Comparison of ENCODE assay signal across 1 cellular context in the genomic region with DNA sequence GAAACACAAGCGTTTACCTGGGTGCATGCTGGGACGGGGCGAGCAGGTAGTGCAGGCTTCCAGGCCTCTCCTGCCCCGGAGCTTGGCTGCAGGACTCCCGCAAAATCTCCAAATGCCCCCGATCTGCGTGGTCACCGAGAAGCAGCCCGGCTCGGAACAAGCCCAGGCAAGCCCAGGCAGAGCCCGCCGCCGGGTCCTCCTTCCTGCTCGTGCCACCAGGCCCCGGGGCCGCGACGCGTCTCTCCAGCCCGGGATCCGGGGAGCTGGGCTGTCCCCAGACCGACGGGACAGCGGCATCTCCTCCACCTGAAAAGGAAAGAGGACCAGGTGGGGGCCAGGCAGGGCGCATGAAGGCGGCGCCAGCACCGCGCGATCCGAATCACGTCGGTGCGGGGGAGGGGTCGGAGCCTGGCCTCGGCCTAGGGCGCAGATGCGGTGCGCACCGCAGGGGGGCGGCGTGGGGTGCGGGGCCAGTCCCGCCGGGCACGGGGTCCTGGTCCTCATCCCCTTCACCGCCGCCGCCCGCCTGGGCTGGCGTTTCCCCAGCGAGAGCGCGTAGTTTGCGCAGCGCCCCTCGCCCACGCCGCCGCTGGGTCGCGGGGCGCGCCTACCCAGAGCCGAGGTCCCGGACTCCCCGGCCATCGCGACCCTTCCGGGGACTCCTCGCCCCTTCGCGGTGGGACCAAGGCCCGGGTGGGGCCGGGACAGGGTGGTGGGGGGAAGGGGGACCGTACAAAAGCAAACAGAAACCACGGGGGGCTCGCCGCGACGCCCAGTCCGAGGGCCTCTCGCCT.
TF ChIP-seq lines count a peak whose summit lies in the region.

No MANE protein-coding gene starts in this region.

TF ChIP-seq in HEK293, 187 proteins besides CTCF, POLR2A, EP300 and RAD21 (continued from another document and continues in another):
- TF ChIP-seq, protein P1, sequence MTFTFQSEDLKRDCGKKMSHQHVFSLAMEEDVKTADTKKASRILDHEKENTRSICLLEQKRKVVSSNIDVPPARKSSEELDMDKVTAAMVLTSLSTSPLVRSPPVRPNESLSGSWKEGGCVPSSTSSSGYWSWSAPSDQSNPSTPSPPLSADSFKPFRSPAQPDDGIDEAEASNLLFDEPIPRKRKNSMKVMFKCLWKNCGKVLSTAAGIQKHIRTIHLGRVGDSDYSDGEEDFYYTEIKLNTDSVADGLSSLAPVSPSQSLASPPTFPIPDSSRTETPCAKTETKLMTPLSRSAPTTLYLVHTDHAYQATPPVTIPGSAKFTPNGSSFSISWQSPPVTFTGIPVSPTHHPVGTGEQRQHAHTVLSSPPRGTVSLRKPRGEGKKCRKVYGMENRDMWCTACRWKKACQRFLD (tag by site-specific recombination; IDR thresholded peaks at IDR 0.05), result no peak
- TF ChIP-seq ZBTB21 (tag by site-specific recombination; IDR thresholded peaks at IDR 0.05), result no peak
- TF ChIP-seq ZNF768 (tag by site-specific recombination; IDR thresholded peaks at IDR 0.05), result no peak
- no peak for TF ChIP-seq IKZF3 (tag by site-specific recombination; IDR thresholded peaks at IDR 0.05)
- TF ChIP-seq, protein P2, sequence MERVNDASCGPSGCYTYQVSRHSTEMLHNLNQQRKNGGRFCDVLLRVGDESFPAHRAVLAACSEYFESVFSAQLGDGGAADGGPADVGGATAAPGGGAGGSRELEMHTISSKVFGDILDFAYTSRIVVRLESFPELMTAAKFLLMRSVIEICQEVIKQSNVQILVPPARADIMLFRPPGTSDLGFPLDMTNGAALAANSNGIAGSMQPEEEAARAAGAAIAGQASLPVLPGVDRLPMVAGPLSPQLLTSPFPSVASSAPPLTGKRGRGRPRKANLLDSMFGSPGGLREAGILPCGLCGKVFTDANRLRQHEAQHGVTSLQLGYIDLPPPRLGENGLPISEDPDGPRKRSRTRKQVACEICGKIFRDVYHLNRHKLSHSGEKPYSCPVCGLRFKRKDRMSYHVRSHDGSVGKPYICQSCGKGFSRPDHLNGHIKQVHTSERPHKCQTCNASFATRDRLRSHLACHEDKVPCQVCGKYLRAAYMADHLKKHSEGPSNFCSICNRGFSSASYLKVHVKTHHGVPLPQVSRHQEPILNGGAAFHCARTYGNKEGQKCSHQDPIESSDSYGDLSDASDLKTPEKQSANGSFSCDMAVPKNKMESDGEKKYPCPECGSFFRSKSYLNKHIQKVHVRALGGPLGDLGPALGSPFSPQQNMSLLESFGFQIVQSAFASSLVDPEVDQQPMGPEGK (tag by site-specific recombination; IDR thresholded peaks at IDR 0.05), result peak; percentile 47; the same call in 1 of the 2 replicates
- TF ChIP-seq, protein P3, sequence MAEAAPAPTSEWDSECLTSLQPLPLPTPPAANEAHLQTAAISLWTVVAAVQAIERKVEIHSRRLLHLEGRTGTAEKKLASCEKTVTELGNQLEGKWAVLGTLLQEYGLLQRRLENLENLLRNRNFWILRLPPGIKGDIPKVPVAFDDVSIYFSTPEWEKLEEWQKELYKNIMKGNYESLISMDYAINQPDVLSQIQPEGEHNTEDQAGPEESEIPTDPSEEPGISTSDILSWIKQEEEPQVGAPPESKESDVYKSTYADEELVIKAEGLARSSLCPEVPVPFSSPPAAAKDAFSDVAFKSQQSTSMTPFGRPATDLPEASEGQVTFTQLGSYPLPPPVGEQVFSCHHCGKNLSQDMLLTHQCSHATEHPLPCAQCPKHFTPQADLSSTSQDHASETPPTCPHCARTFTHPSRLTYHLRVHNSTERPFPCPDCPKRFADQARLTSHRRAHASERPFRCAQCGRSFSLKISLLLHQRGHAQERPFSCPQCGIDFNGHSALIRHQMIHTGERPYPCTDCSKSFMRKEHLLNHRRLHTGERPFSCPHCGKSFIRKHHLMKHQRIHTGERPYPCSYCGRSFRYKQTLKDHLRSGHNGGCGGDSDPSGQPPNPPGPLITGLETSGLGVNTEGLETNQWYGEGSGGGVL (tag by site-specific recombination; IDR thresholded peaks at IDR 0.05), result peak; percentile 48
- TF ChIP-seq SCRT1 (tag by site-specific recombination; IDR thresholded peaks at IDR 0.05; ENCODE audit: borderline replicate concordance), result no peak
- TF ChIP-seq ZNF155 (tag by site-specific recombination; IDR thresholded peaks at IDR 0.05), result no peak
- TF ChIP-seq GLIS1 (tag by site-specific recombination; IDR thresholded peaks at IDR 0.05), result peak; percentile 73
- TF ChIP-seq ZNF791 (tag by site-specific recombination; IDR thresholded peaks at IDR 0.05), result no peak
- no peak for TF ChIP-seq ZNF341 (tag by site-specific recombination; IDR thresholded peaks at IDR 0.05; ENCODE audit: low read depth)
- no peak for TF ChIP-seq ZNF266 (tag by site-specific recombination; IDR thresholded peaks at IDR 0.05; ENCODE audit: low read depth)
- TF ChIP-seq ZFP37 (tag by site-specific recombination; IDR thresholded peaks at IDR 0.05), result 0 out of 2 replicates have a peak, but pooled peaks have one; percentile 74
- TF ChIP-seq, protein P4, sequence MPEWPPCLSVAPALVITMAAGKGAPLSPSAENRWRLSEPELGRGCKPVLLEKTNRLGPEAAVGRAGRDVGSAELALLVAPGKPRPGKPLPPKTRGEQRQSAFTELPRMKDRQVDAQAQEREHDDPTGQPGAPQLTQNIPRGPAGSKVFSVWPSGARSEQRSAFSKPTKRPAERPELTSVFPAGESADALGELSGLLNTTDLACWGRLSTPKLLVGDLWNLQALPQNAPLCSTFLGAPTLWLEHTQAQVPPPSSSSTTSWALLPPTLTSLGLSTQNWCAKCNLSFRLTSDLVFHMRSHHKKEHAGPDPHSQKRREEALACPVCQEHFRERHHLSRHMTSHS (tag by site-specific recombination; IDR thresholded peaks at IDR 0.05), result no peak
- TF ChIP-seq ZNF132 (tag by site-specific recombination; IDR thresholded peaks at IDR 0.05; ENCODE audit: borderline replicate concordance), result no peak
- TF ChIP-seq ZNF629 (tag by site-specific recombination; IDR thresholded peaks at IDR 0.05), result peak; percentile 55
- TF ChIP-seq ZNF560 (tag by site-specific recombination; IDR thresholded peaks at IDR 0.05; ENCODE audit: borderline replicate concordance), result no peak
- TF ChIP-seq, protein P5, sequence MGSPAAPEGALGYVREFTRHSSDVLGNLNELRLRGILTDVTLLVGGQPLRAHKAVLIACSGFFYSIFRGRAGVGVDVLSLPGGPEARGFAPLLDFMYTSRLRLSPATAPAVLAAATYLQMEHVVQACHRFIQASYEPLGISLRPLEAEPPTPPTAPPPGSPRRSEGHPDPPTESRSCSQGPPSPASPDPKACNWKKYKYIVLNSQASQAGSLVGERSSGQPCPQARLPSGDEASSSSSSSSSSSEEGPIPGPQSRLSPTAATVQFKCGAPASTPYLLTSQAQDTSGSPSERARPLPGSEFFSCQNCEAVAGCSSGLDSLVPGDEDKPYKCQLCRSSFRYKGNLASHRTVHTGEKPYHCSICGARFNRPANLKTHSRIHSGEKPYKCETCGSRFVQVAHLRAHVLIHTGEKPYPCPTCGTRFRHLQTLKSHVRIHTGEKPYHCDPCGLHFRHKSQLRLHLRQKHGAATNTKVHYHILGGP (tag by site-specific recombination; IDR thresholded peaks at IDR 0.05), result no peak
- TF ChIP-seq ZNF133 (tag by site-specific recombination; IDR thresholded peaks at IDR 0.05), result no peak
- TF ChIP-seq, protein P6, sequence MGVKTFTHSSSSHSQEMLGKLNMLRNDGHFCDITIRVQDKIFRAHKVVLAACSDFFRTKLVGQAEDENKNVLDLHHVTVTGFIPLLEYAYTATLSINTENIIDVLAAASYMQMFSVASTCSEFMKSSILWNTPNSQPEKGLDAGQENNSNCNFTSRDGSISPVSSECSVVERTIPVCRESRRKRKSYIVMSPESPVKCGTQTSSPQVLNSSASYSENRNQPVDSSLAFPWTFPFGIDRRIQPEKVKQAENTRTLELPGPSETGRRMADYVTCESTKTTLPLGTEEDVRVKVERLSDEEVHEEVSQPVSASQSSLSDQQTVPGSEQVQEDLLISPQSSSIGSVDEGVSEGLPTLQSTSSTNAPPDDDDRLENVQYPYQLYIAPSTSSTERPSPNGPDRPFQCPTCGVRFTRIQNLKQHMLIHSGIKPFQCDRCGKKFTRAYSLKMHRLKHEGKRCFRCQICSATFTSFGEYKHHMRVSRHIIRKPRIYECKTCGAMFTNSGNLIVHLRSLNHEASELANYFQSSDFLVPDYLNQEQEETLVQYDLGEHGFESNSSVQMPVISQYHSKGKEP (tag by site-specific recombination; IDR thresholded peaks at IDR 0.05), result no peak
- no peak for TF ChIP-seq ZNF184 (tag by site-specific recombination; IDR thresholded peaks at IDR 0.05)
- TF ChIP-seq, protein P7, sequence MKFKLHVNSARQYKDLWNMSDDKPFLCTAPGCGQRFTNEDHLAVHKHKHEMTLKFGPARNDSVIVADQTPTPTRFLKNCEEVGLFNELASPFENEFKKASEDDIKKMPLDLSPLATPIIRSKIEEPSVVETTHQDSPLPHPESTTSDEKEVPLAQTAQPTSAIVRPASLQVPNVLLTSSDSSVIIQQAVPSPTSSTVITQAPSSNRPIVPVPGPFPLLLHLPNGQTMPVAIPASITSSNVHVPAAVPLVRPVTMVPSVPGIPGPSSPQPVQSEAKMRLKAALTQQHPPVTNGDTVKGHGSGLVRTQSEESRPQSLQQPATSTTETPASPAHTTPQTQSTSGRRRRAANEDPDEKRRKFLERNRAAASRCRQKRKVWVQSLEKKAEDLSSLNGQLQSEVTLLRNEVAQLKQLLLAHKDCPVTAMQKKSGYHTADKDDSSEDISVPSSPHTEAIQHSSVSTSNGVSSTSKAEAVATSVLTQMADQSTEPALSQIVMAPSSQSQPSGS (tag by site-specific recombination; IDR thresholded peaks at IDR 0.05; ENCODE audit: low read depth), result no peak
- TF ChIP-seq ZNF394 (tag by site-specific recombination; IDR thresholded peaks at IDR 0.05; ENCODE audit: borderline replicate concordance), result peak; percentile 13; the same call in 1 of the 2 replicates
- TF ChIP-seq, protein P8, sequence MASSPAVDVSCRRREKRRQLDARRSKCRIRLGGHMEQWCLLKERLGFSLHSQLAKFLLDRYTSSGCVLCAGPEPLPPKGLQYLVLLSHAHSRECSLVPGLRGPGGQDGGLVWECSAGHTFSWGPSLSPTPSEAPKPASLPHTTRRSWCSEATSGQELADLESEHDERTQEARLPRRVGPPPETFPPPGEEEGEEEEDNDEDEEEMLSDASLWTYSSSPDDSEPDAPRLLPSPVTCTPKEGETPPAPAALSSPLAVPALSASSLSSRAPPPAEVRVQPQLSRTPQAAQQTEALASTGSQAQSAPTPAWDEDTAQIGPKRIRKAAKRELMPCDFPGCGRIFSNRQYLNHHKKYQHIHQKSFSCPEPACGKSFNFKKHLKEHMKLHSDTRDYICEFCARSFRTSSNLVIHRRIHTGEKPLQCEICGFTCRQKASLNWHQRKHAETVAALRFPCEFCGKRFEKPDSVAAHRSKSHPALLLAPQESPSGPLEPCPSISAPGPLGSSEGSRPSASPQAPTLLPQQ (tag by site-specific recombination; IDR thresholded peaks at IDR 0.05), result no peak
- 0 out of 2 replicates have a peak, but pooled peaks have one; percentile 15 for TF ChIP-seq ZNF391 (tag by site-specific recombination; IDR thresholded peaks at IDR 0.05; ENCODE audit: borderline replicate concordance, low read depth)
- TF ChIP-seq, protein P9, sequence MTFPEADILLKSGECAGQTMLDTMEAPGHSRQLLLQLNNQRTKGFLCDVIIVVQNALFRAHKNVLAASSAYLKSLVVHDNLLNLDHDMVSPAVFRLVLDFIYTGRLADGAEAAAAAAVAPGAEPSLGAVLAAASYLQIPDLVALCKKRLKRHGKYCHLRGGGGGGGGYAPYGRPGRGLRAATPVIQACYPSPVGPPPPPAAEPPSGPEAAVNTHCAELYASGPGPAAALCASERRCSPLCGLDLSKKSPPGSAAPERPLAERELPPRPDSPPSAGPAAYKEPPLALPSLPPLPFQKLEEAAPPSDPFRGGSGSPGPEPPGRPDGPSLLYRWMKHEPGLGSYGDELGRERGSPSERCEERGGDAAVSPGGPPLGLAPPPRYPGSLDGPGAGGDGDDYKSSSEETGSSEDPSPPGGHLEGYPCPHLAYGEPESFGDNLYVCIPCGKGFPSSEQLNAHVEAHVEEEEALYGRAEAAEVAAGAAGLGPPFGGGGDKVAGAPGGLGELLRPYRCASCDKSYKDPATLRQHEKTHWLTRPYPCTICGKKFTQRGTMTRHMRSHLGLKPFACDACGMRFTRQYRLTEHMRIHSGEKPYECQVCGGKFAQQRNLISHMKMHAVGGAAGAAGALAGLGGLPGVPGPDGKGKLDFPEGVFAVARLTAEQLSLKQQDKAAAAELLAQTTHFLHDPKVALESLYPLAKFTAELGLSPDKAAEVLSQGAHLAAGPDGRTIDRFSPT (tag by site-specific recombination; IDR thresholded peaks at IDR 0.05), result peak; percentile 77
- TF ChIP-seq ZIC2 (tag by site-specific recombination; IDR thresholded peaks at IDR 0.05), result peak; percentile 44; the same call in 1 of the 2 replicates
- peak; percentile 54 for TF ChIP-seq ZBTB8A (tag by site-specific recombination; IDR thresholded peaks at IDR 0.05)
- TF ChIP-seq, protein P10, sequence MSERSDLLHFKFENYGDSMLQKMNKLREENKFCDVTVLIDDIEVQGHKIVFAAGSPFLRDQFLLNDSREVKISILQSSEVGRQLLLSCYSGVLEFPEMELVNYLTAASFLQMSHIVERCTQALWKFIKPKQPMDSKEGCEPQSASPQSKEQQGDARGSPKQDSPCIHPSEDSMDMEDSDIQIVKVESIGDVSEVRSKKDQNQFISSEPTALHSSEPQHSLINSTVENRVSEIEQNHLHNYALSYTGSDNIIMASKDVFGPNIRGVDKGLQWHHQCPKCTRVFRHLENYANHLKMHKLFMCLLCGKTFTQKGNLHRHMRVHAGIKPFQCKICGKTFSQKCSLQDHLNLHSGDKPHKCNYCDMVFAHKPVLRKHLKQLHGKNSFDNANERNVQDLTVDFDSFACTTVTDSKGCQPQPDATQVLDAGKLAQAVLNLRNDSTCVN (tag by site-specific recombination; optimal IDR thresholded peaks at IDR 0.05), result peak; percentile 78
- peak; percentile 69; the same call in 1 of the 2 replicates for TF ChIP-seq ZSCAN30 (tag by site-specific recombination; IDR thresholded peaks at IDR 0.05)
- no peak for TF ChIP-seq ZNF548 (tag by site-specific recombination; IDR thresholded peaks at IDR 0.05)
- 0 out of 2 replicates have a peak, but pooled peaks have one; percentile 33 for TF ChIP-seq WT1 (tag by site-specific recombination; IDR thresholded peaks at IDR 0.05)
- peak; percentile 70 for TF ChIP-seq ZEB2 (tag by site-specific recombination; IDR thresholded peaks at IDR 0.05)
- TF ChIP-seq ZBTB48 (tag by site-specific recombination; IDR thresholded peaks at IDR 0.05), result no peak
- TF ChIP-seq KLF16 (tag by site-specific recombination; IDR thresholded peaks at IDR 0.05), result 0 out of 2 replicates have a peak, but pooled peaks have one; percentile 27
- no peak for TF ChIP-seq ZNF223 (tag by site-specific recombination; IDR thresholded peaks at IDR 0.05)
- TF ChIP-seq ZNF211 (tag by site-specific recombination; IDR thresholded peaks at IDR 0.05; ENCODE audit: low read depth), result no peak
- TF ChIP-seq, protein P11, sequence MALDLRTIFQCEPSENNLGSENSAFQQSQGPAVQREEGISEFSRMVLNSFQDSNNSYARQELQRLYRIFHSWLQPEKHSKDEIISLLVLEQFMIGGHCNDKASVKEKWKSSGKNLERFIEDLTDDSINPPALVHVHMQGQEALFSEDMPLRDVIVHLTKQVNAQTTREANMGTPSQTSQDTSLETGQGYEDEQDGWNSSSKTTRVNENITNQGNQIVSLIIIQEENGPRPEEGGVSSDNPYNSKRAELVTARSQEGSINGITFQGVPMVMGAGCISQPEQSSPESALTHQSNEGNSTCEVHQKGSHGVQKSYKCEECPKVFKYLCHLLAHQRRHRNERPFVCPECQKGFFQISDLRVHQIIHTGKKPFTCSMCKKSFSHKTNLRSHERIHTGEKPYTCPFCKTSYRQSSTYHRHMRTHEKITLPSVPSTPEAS (tag by site-specific recombination; IDR thresholded peaks at IDR 0.05), result no peak
- no peak for TF ChIP-seq ZNF555 (tag by site-specific recombination; conservative IDR thresholded peaks at IDR 0.05)
- TF ChIP-seq ZNF530 (tag by site-specific recombination; IDR thresholded peaks at IDR 0.05; ENCODE audit: low read depth), result no peak
- no peak for TF ChIP-seq KLF10 (tag by site-specific recombination; IDR thresholded peaks at IDR 0.05)
- no peak for TF ChIP-seq ZNF747 (tag by site-specific recombination; IDR thresholded peaks at IDR 0.05)
